In genomic region chr2:10798783-10799182, GRCh38 we compare ENCODE assay signal across 19 cellular contexts. TPM values are rescaled to one million over a fixed set of nuclear protein-coding genes. Genes with fewer than 3 reads are reported as not detected.
DNase-seq lines count a peak whose midpoint lies in the region; ATAC-seq and TF ChIP-seq lines count a peak whose summit lies in the region.
"Had no signal": no experiment of that assay in that cellular context is flagged by ENCODE, and none has a peak within 500 bp of the region (broad histone marks: within the 10 kb centered on the region; RNA-seq: fewer than 3 reads in every experiment).

No MANE protein-coding gene starts in this region.

- no peak overlapping the region for H4K91ac ChIP-seq in H9 (ENCODE audit: insufficient read length, low read depth, low read length)

- peaks cover 14% of the 10 kb centered on the region for H3K79me1 ChIP-seq in H9 (ENCODE audit: insufficient read depth, low read depth, low read length, poor library complexity, severe bottlenecking)
- H3K79me1 ChIP-seq in mesendoderm (ENCODE audit: low read length): peaks cover 19% of the 10 kb centered on the region

- no peaks in the 10 kb centered on the region for H3K9me3 ChIP-seq in H9 (ENCODE audit: control insufficient read depth, low read depth, low read length)
- H3K9me3 ChIP-seq: HAP-1, lower lobe of right lung, tibial nerve had no signal

- H3K56ac ChIP-seq in H9 (ENCODE audit: insufficient read length, low read depth, low read length) (no peak overlapping the region), mesendoderm (ENCODE audit: low read length) (no peak overlapping the region)

- H2BK120ac ChIP-seq in H9 (ENCODE audit: low read depth, low read length, poor library complexity, severe bottlenecking) (no peak overlapping the region), mesendoderm (ENCODE audit: low read depth, low read length) (no peak overlapping the region)

- no peak overlapping the region for H4K5ac ChIP-seq in H9 (ENCODE audit: insufficient read length, low read depth, low read length)
- no peak overlapping the region for H4K5ac ChIP-seq in mesendoderm (ENCODE audit: low read length)

- H2AK5ac ChIP-seq in H9 (ENCODE audit: insufficient read length, low read length): no peak overlapping the region
- no peak overlapping the region for H2AK5ac ChIP-seq in mesendoderm (ENCODE audit: low read length)

- H3K79me2 ChIP-seq in H9 (ENCODE audit: insufficient read depth, low read length): peaks cover 13% of the 10 kb centered on the region
- H3K79me2 ChIP-seq in mesendoderm (ENCODE audit: control insufficient read depth, insufficient read depth, low read length): peaks cover 45% of the 10 kb centered on the region

- ATAC-seq in HG03521 (IDR thresholded peaks at IDR 0.05; ENCODE audit: unreplicated experiment): no peak
- ATAC-seq in GM18519 (IDR thresholded peaks at IDR 0.05; ENCODE audit: low FRiP score, unreplicated experiment): no peak
- ATAC-seq: lower lobe of right lung; sciatic nerve; stimulated activated naive CD8-positive, alpha-beta T cell treated with anti-CD3 and anti-CD28 coated beads, Interleukin-15, Interleukin-2, amounts not matched to agents 100 U/mL and 50 U/mL, for 24 hours had no signal

- no peak overlapping the region for H3K14ac ChIP-seq in H9 (ENCODE audit: insufficient read depth, low read length)

- no peaks in the 10 kb centered on the region; a peak in 1 of 5 replicates for H3K9me3 Mint-ChIP-seq in H9
- no peaks in the 10 kb centered on the region for H3K9me3 Mint-ChIP-seq in activated T-helper 2 cell treated with anti-CD3 and anti-CD28 coated beads, Interferon-gamma antibody, Interleukin-2, Interleukin-4, amounts not matched to agents 10 μg/mL and 5 μg/mL and 100 μg/mL, durations not matched to agents 14 hours and 24 hours and 36 hours
- H3K9me3 Mint-ChIP-seq: CD4-positive, alpha-beta T cell had no signal

- H4K20me1 ChIP-seq in H9 (ENCODE audit: control insufficient read depth, insufficient read depth, insufficient read length): no peaks in the 10 kb centered on the region

- H3K27me3 Mint-ChIP-seq in H9 (ENCODE audit: low read depth): no peaks in the 10 kb centered on the region
- H3K27me3 Mint-ChIP-seq in activated T-helper 2 cell treated with anti-CD3 and anti-CD28 coated beads, Interferon-gamma antibody, Interleukin-2, Interleukin-4, amounts not matched to agents 10 μg/mL and 5 μg/mL and 100 μg/mL, durations not matched to agents 14 hours and 24 hours and 36 hours (ENCODE audit: low read depth): no peaks in the 10 kb centered on the region
- H3K27me3 Mint-ChIP-seq: CD4-positive, alpha-beta T cell had no signal

- no peak overlapping the region for H2BK5ac ChIP-seq in H9 (ENCODE audit: insufficient read length, low read length)
- no peak overlapping the region for H2BK5ac ChIP-seq in mesendoderm (ENCODE audit: low read length)

- no peaks in the 10 kb centered on the region for H3K27me3 ChIP-seq in H9 (ENCODE audit: insufficient read depth, low read length)
- no peaks in the 10 kb centered on the region for H3K27me3 ChIP-seq in mesendoderm (ENCODE audit: insufficient read depth, low read length, poor library complexity)
- H3K27me3 ChIP-seq: tibial nerve had no signal

- H3K18ac ChIP-seq in H9 (ENCODE audit: insufficient read length, low read depth, low read length) (no peak overlapping the region), mesendoderm (ENCODE audit: low read length) (no peak overlapping the region)

- H3K23me2 ChIP-seq in H9 (ENCODE audit: insufficient read length, low read depth, low read length, poor library complexity, severe bottlenecking): no peaks in the 10 kb centered on the region

- H4K8ac ChIP-seq in H9 (replicated peaks; ENCODE audit: insufficient read length, low read depth, low read length) (no peak overlapping the region), mesendoderm (ENCODE audit: low read depth, low read length) (no peak overlapping the region)

- no peak overlapping the region for H3K4me3 ChIP-seq in mesendoderm (ENCODE audit: low read length)
- H3K4me3 ChIP-seq: HAP-1, lower lobe of right lung, tibial nerve had no signal

- H3K36me3 ChIP-seq in mesendoderm (ENCODE audit: control insufficient read depth, insufficient read depth, low read length): peaks cover 11% of the 10 kb centered on the region

- no peak overlapping the region for H3K27ac ChIP-seq in H9 (ENCODE audit: insufficient read length, low read depth, low read length)
- no peak overlapping the region for H3K27ac ChIP-seq in mesendoderm (ENCODE audit: low read depth, low read length)
- H3K27ac ChIP-seq: lower lobe of right lung, tibial nerve had no signal

- H2AFZ ChIP-seq in H9 (ENCODE audit: low read length): no peak overlapping the region

- H3K9ac ChIP-seq in H9 (ENCODE audit: extremely low read depth, insufficient read length, low read length): no peak overlapping the region
- H3K9ac ChIP-seq in mesendoderm (ENCODE audit: low read length): no peak overlapping the region

- H3K4me2 ChIP-seq in H9 (ENCODE audit: insufficient read depth, insufficient read length, low read length): no peak overlapping the region
- no peak overlapping the region for H3K4me2 ChIP-seq in mesendoderm (ENCODE audit: low read length)

- H2BK12ac ChIP-seq in H9 (ENCODE audit: insufficient read length, low read depth, low read length): no peak overlapping the region

- H3K4ac ChIP-seq in H9 (ENCODE audit: low read depth, low read length) (no peak overlapping the region), mesendoderm (ENCODE audit: low read depth, low read length) (no peak overlapping the region)

- H3K4me1 ChIP-seq in H9 (ENCODE audit: insufficient read depth, low read length): no peaks in the 10 kb centered on the region; the same call in 1 of the 2 replicates
- no peaks in the 10 kb centered on the region for H3K4me1 ChIP-seq in mesendoderm (ENCODE audit: control insufficient read depth, low read depth, low read length)
- H3K4me1 ChIP-seq: HAP-1, lower lobe of right lung had no signal

- peaks cover 4 to 12% of the 10 kb centered on the region in 2 experiments for H3K4me1 Mint-ChIP-seq in H9
- H3K4me1 Mint-ChIP-seq in activated T-helper 2 cell treated with anti-CD3 and anti-CD28 coated beads, Interferon-gamma antibody, Interleukin-2, Interleukin-4, amounts not matched to agents 10 μg/mL and 5 μg/mL and 100 μg/mL, durations not matched to agents 14 hours and 24 hours and 36 hours (ENCODE audit: low read depth): peaks cover 8% of the 10 kb centered on the region

- H3K36me3 Mint-ChIP-seq in H9 (ENCODE audit: insufficient read depth in 1 of 3, low read depth in 3 of 3): peaks cover 31 to 67% (median 60%) of the 10 kb centered on the region in 3 experiments
- peaks cover 74% of the 10 kb centered on the region for H3K36me3 Mint-ChIP-seq in activated T-helper 2 cell treated with anti-CD3 and anti-CD28 coated beads, Interferon-gamma antibody, Interleukin-2, Interleukin-4, amounts not matched to agents 10 μg/mL and 5 μg/mL and 100 μg/mL, durations not matched to agents 14 hours and 24 hours and 36 hours (ENCODE audit: low read depth)

- no peak overlapping the region for H3K27ac Mint-ChIP-seq in H9
- H3K27ac Mint-ChIP-seq in activated T-helper 2 cell treated with anti-CD3 and anti-CD28 coated beads, Interferon-gamma antibody, Interleukin-2, Interleukin-4, amounts not matched to agents 10 μg/mL and 5 μg/mL and 100 μg/mL, durations not matched to agents 14 hours and 24 hours and 36 hours: peak overlapping the region; percentile 68
- H3K27ac Mint-ChIP-seq: CD4-positive, alpha-beta T cell had no signal

- H2BK15ac ChIP-seq in H9 (ENCODE audit: low read depth, low read length): no peak overlapping the region
- no peak overlapping the region for H2BK15ac ChIP-seq in mesendoderm (replicated peaks; ENCODE audit: low read depth)

- H3K23ac ChIP-seq in H9 (ENCODE audit: insufficient read length, low read depth, low read length) (no peak overlapping the region), mesendoderm (ENCODE audit: low read length) (no peak overlapping the region)

- peak; percentile 53 for DNase-seq in NCI-H82 (lab: John Stamatoyannopoulos, UW)
- no peak for DNase-seq in NCI-H82 treated with DMSO at 0.1 percent for 48 hours (lab: John Stamatoyannopoulos, UW; ENCODE audit: unreplicated experiment)
- DNase-seq in H9: peak; percentile 64
- no peak for DNase-seq in activated T-helper 2 cell treated with anti-CD3 and anti-CD28 coated beads, Interferon-gamma antibody, Interleukin-2, Interleukin-4, amounts not matched to agents 10 μg/mL and 5 μg/mL and 100 μg/mL, durations not matched to agents 14 hours and 24 hours and 36 hours (ENCODE audit: low spot score)
- DNase-seq in mesendoderm: peak; percentile 51
- no peak for DNase-seq in NOMO-1 treated with dmso at 0.1 percent for 144 hours (lab: John Stamatoyannopoulos, UW; ENCODE audit: unreplicated experiment)
- DNase-seq: activated CD4-positive, alpha-beta T cell treated with anti-CD3 and anti-CD28 coated beads for 1 hour; activated gamma-delta T cell; CD4-positive, alpha-beta T cell; cerebellar nuclear complex; lower lobe of right lung; NCI-H1436; NCI-H446 treated with DMSO at 0.1 percent for 48 hours; stimulated activated naive CD8-positive, alpha-beta T cell treated with anti-CD3 and anti-CD28 coated beads, Interleukin-15, Interleukin-2, amounts not matched to agents 100 U/mL and 50 U/mL, for 24 hours had no signal

- H3K4me3 Mint-ChIP-seq in H9: no peak overlapping the region
- H3K4me3 Mint-ChIP-seq in activated T-helper 2 cell treated with anti-CD3 and anti-CD28 coated beads, Interferon-gamma antibody, Interleukin-2, Interleukin-4, amounts not matched to agents 10 μg/mL and 5 μg/mL and 100 μg/mL, durations not matched to agents 14 hours and 24 hours and 36 hours (ENCODE audit: low read depth): no peak overlapping the region
- H3K4me3 Mint-ChIP-seq: CD4-positive, alpha-beta T cell had no signal

- peak; percentile 61 for TF ChIP-seq CTCF in H9 (conservative IDR thresholded peaks at IDR 0.05)

- H3T11ph ChIP-seq in H9 (ENCODE audit: low read length): no peak overlapping the region

- intact Hi-C loops in activated T-helper 2 cell treated with anti-CD3 and anti-CD28 coated beads, Interferon-gamma antibody, Interleukin-2, Interleukin-4, amounts not matched to agents 10 μg/mL and 5 μg/mL and 100 μg/mL, durations not matched to agents 14 hours and 24 hours and 36 hours (cut with micrococcal nuclease): no loop called here

- no CpG with 5 or more reads among the region's 8 CpGs for WGBS in H9 (ENCODE audit: extremely low coverage, insufficient read length, low lambda C conversion rate)
- WGBS in mesendoderm (ENCODE audit: extremely low coverage, insufficient coverage, low lambda C conversion rate): no CpG with 5 or more reads among the region's 8 CpGs

- no peak overlapping the region for H2BK20ac ChIP-seq in H9 (ENCODE audit: low read depth, low read length, poor library complexity, severe bottlenecking)

RNA-seq across cellular contexts. Expression of gene PDIA6, which starts 13.8 kb away (rescaled TPM):
- 296 and 301 TPM in 2 replicates for total RNA-seq in H9 (2021)
- total RNA-seq in activated T-helper 2 cell treated with anti-CD3 and anti-CD28 coated beads, Interferon-gamma antibody, Interleukin-2, Interleukin-4, amounts not matched to agents 10 μg/mL and 5 μg/mL and 100 μg/mL, durations not matched to agents 14 hours and 24 hours and 36 hours: 210 and 211 TPM in 2 replicates
- 288 TPM for polyA plus RNA-seq in mesendoderm (2013, experiment 1 of 2)
- polyA plus RNA-seq in mesendoderm (2013, experiment 2 of 2): 284 TPM

Comparison
In these comparisons a context has a peak if more than half of its experiments do, and no peak if none do; other contexts are left out.
1. DNase-seq: peak in NCI-H82 (single experiment), H9 (single experiment) and mesendoderm (single experiment); none in NCI-H82 treated with DMSO at 0.1 percent for 48 hours (single experiment), activated T-helper 2 cell treated with anti-CD3 and anti-CD28 coated beads, Interferon-gamma antibody, Interleukin-2, Interleukin-4, amounts not matched to agents 10 μg/mL and 5 μg/mL and 100 μg/mL, durations not matched to agents 14 hours and 24 hours and 36 hours (single experiment) and NOMO-1 treated with dmso at 0.1 percent for 144 hours (single experiment).